16 cellular contexts compared by ENCODE assay signal in genomic region chr17:79563237-79564013, GRCh38. TPM values are rescaled to one million over a fixed set of nuclear protein-coding genes. Genes with fewer than 3 reads are reported as not detected.
DNase-seq lines count a peak whose midpoint lies in the region; FAIRE-seq and TF ChIP-seq lines count a peak whose summit lies in the region.
"Had no signal": no experiment of that assay in that cellular context is flagged by ENCODE, and none has a peak within 500 bp of the region (broad histone marks: within the 10 kb centered on the region; RNA-seq: fewer than 3 reads in every experiment).

No MANE protein-coding gene starts in this region.

- no peak overlapping the region for H3K9ac ChIP-seq in BLaER1

- H3K36me3 ChIP-seq in BLaER1 (no peaks in the 10 kb centered on the region), kidney epithelial cell (ENCODE audit: control insufficient read depth, insufficient read depth, low read length) (no peaks in the 10 kb centered on the region)
- H3K36me3 ChIP-seq: right lobe of liver, tibial nerve had no signal

- H3K36me3 Mint-ChIP-seq in osteocyte (ENCODE audit: unreplicated experiment) = no peaks in the 10 kb centered on the region

- H4K20me1 ChIP-seq in BLaER1 = no peaks in the 10 kb centered on the region

- DNase-seq in HTR-8/SVneo (ENCODE audit: insufficient read length, low spot score) = peak; percentile 14
- peak; percentile 11 to 43 for DNase-seq in cardiac fibroblast (ENCODE audit: low read depth in 2 of 2)
- peak; percentile 14 for DNase-seq in kidney epithelial cell (ENCODE audit: low read depth)
- no peak for DNase-seq in NCI-H2029 treated with DMSO at 0.1 percent for 48 hours (lab: John Stamatoyannopoulos, UW)
- no peak for DNase-seq in stimulated activated CD4-positive, alpha-beta T cell treated with anti-CD3 and anti-CD28 coated beads, Interleukin-2, amount 100 ng/mL, for 24 hours
- DNase-seq in KG1 (lab: John Stamatoyannopoulos, UW) = no peak
- DNase-seq in osteocyte (ENCODE audit: extremely low spot score, unreplicated experiment) = no peak
- DNase-seq: activated CD4-positive, alpha-beta T cell treated with anti-CD3 and anti-CD28 coated beads, Interleukin-2, amount 50 U/mL, for 48 hours; NCI-H1105; NCI-H446 had no signal

- no peak overlapping the region for H3K4me3 ChIP-seq in BLaER1
- H3K4me3 ChIP-seq in cardiac fibroblast (replicated peaks in 1 of 2; ENCODE audit: low read depth in 2 of 2, low read length in 2 of 2) = no peak overlapping the region
- H3K4me3 ChIP-seq in kidney epithelial cell (ENCODE audit: low read depth, low read length) = no peak overlapping the region
- H3K4me3 ChIP-seq: right lobe of liver, SK-N-MC, tibial nerve had no signal

- H3K27ac Mint-ChIP-seq in osteocyte (ENCODE audit: unreplicated experiment) = no peak overlapping the region

- TF ChIP-seq CTCF in cardiac fibroblast (IDR thresholded peaks at IDR 0.05; ENCODE audit: low read depth, low read length) (no peak), kidney epithelial cell (IDR thresholded peaks at IDR 0.05; ENCODE audit: insufficient read depth, low read length, poor library complexity, severe bottlenecking) (no peak), osteocyte (IDR thresholded peaks at IDR 0.05) (no peak)

- no peaks in the 10 kb centered on the region for H3K9me3 ChIP-seq in BLaER1
- H3K9me3 ChIP-seq: right lobe of liver, tibial nerve had no signal

- H3K4me3 Mint-ChIP-seq in osteocyte (ENCODE audit: unreplicated experiment) = no peak overlapping the region

- peaks cover 7% of the 10 kb centered on the region for H3K27me3 Mint-ChIP-seq in osteocyte (ENCODE audit: unreplicated experiment)

- peaks cover 62% of the 10 kb centered on the region for H3K4me1 ChIP-seq in BLaER1
- H3K4me1 ChIP-seq: right lobe of liver, tibial nerve had no signal

- H3K9me3 Mint-ChIP-seq in osteocyte (ENCODE audit: unreplicated experiment) = no peaks in the 10 kb centered on the region

- peak overlapping the region; percentile 73 for H3K4me2 ChIP-seq in BLaER1

- no peaks in the 10 kb centered on the region for H3K4me1 Mint-ChIP-seq in osteocyte (ENCODE audit: unreplicated experiment)

- no peak for FAIRE-seq in HTR-8/SVneo (lab: Jason Lieb, UNC)
- FAIRE-seq: D721Med had no signal

- H3K27me3 ChIP-seq in BLaER1 = no peaks in the 10 kb centered on the region
- H3K27me3 ChIP-seq in kidney epithelial cell (ENCODE audit: control insufficient read depth, insufficient read depth, low read length) = no peaks in the 10 kb centered on the region
- H3K27me3 ChIP-seq: right lobe of liver had no signal

- no peak overlapping the region for H3K27ac ChIP-seq in BLaER1
- H3K27ac ChIP-seq: right lobe of liver, SK-N-MC, tibial nerve had no signal

RNA-seq across cellular contexts. Expression of gene RBFOX3, which starts 47.4 kb away (rescaled TPM):
- total RNA-seq in kidney epithelial cell (not detected in 2 replicates), osteocyte (not detected in 2 replicates)
- total RNA-seq: dermis microvascular lymphatic vessel endothelial cell, right lobe of liver, tibial nerve had no signal

Comparison
In these comparisons a context has a peak if more than half of its experiments do, and no peak if none do; other contexts are left out.
1. DNase-seq: peak in HTR-8/SVneo (single experiment), cardiac fibroblast (2 of 2) and kidney epithelial cell (single experiment); none in NCI-H2029 treated with DMSO at 0.1 percent for 48 hours (single experiment), stimulated activated CD4-positive, alpha-beta T cell treated with anti-CD3 and anti-CD28 coated beads, Interleukin-2, amount 100 ng/mL, for 24 hours (0 of 2), KG1 (single experiment) and osteocyte (single experiment).